Comparison of ENCODE assay signal across 1 cellular context in genomic region chr6:90402831-90403192, GRCh38.
TF ChIP-seq lines count a peak whose summit lies in the region.

No MANE protein-coding gene starts in this region.

TF ChIP-seq in H1, 55 proteins besides CTCF, POLR2A, EP300 and RAD21:
- TF ChIP-seq CEBPB (IDR thresholded peaks at IDR 0.05; ENCODE audit: low read depth, low read length), result no peak
- TF ChIP-seq USF2 (IDR thresholded peaks at IDR 0.05; ENCODE audit: low read length), result no peak
- TF ChIP-seq RBBP5 (IDR thresholded peaks at IDR 0.05; ENCODE audit: borderline replicate concordance, low read depth, low read length), result no peak
- no peak for TF ChIP-seq RFX5 (IDR thresholded peaks at IDR 0.05; ENCODE audit: borderline replicate concordance, low read depth, low read length)
- no peak for TF ChIP-seq POLR2AphosphoS5 (IDR thresholded peaks at IDR 0.05; ENCODE audit: low read depth, low read length)
- TF ChIP-seq MAFK (IDR thresholded peaks at IDR 0.05; ENCODE audit: low read depth, low read length), result no peak
- no peak for TF ChIP-seq SP2 (IDR thresholded peaks at IDR 0.05; ENCODE audit: low read length)
- no peak for TF ChIP-seq ATF3 (IDR thresholded peaks at IDR 0.05; ENCODE audit: insufficient read depth, low read depth, low read length)
- no peak for TF ChIP-seq TEAD4 (IDR thresholded peaks at IDR 0.05; ENCODE audit: low read depth, low read length)
- TF ChIP-seq HDAC2 (IDR thresholded peaks at IDR 0.05; ENCODE audit: borderline replicate concordance in 1 of 2, low read depth in 2 of 2, low read length in 2 of 2), result no peak
